In the genomic region with DNA sequence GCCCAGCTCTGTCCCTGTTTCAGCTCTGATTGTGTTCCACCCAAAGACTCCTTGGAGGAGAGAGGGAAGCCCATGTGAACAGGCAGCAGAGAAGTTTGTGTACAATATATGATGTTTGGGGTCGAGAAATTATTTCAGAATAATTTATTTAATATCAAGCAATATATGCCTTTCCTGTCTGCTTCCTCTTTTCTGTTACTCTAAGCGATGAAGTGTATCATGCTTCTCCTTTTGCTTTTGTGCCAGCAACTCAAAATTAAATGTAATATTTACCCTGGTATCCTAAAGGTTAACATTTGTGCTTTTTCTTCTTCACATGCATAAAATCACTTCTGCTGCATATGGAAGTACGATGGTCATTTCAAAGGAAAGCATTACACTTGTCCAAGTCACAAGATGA, we compare ENCODE assay signal across 28 cellular contexts. TPM values are rescaled to one million over a fixed set of nuclear protein-coding genes. Genes with fewer than 3 reads are reported as not detected.
A peak's percentile ranks its signal among the peaks of the same experiment; 100 is the strongest.
DNase-seq lines count a peak whose midpoint lies in the region; ATAC-seq and TF ChIP-seq lines count a peak whose summit lies in the region.
"Had no signal": no experiment of that assay in that cellular context is flagged by ENCODE, and none has a peak within 500 bp of the region (broad histone marks: within the 10 kb centered on the region; RNA-seq: fewer than 3 reads in every experiment).

No MANE protein-coding gene starts in this region.

- H3K4me3 ChIP-seq in BLaER1 (no peak overlapping the region), OCI-LY3 (ENCODE audit: low read length) (no peak overlapping the region), right atrium auricular region (no peak overlapping the region), psoas muscle (no peak overlapping the region)
- H3K4me3 ChIP-seq: GM12878 had no signal

- no peak for TF ChIP-seq CTCF in OCI-LY3 (IDR thresholded peaks at IDR 0.05; ENCODE audit: low read depth, low read length)
- no peak for TF ChIP-seq CTCF in right atrium auricular region (IDR thresholded peaks at IDR 0.05)
- no peak for TF ChIP-seq CTCF in psoas muscle (IDR thresholded peaks at IDR 0.05)

- 69 to 73% (median 72%) methylated on average over 3 of the region's 3 CpGs for WGBS in psoas muscle, 3 donors

- H3K9ac ChIP-seq in BLaER1 (no peak overlapping the region), OCI-LY3 (ENCODE audit: low read length) (no peak overlapping the region)

- no peak overlapping the region for H2AFZ ChIP-seq in OCI-LY3 (ENCODE audit: low read depth, low read length)

- H3K36me3 ChIP-seq in BLaER1 (no peaks in the 10 kb centered on the region), OCI-LY3 (replicated peaks; ENCODE audit: low read depth, low read length) (no peaks in the 10 kb centered on the region), right atrium auricular region (no peaks in the 10 kb centered on the region), psoas muscle (ENCODE audit: insufficient read depth in 1 of 2, low read depth in 1 of 2) (no peaks in the 10 kb centered on the region)

- no peaks in the 10 kb centered on the region for H3K79me2 ChIP-seq in OCI-LY3 (ENCODE audit: low read length)

- ATAC-seq in HG02840 (IDR thresholded peaks at IDR 0.05; ENCODE audit: low FRiP score, unreplicated experiment) (no peak), psoas muscle (no peak)
- ATAC-seq: CD8-positive, alpha-beta T cell; GM12878 had no signal

- H4K20me1 ChIP-seq in BLaER1 (no peaks in the 10 kb centered on the region), OCI-LY3 (ENCODE audit: insufficient read depth, low read length) (no peaks in the 10 kb centered on the region)

- no peak overlapping the region for H3K27ac ChIP-seq in BLaER1
- H3K27ac ChIP-seq in OCI-LY3 (ENCODE audit: low read length): no peak overlapping the region
- no peak overlapping the region for H3K27ac ChIP-seq in right atrium auricular region
- H3K27ac ChIP-seq in psoas muscle: no peak overlapping the region
- H3K27ac ChIP-seq: C4-2B, RWPE1 had no signal

- intact Hi-C loops in psoas muscle (cut with DNase I): no loop called here

- H3K4me1 ChIP-seq in BLaER1 (peaks cover 11% of the 10 kb centered on the region), OCI-LY3 (ENCODE audit: low read length) (peaks cover 16% of the 10 kb centered on the region), right atrium auricular region (peaks cover 0 to 21% of the 10 kb centered on the region in 2 donors), psoas muscle (peaks cover 15% of the 10 kb centered on the region)
- H3K4me1 ChIP-seq: Caco-2 had no signal

- DNase-seq in Kasumi-1 (lab: John Stamatoyannopoulos, UW) (peak; percentile 29 to 51), germinal center (ENCODE audit: low spot score) (peak; percentile 29), right atrium auricular region (ENCODE audit: low spot score) (no peak), psoas muscle (no peak)
- DNase-seq in stimulated activated CD4-positive, alpha-beta T cell treated with anti-CD3 and anti-CD28 coated beads, Interleukin-4, amount 100 ng/mL, for 4 hours: no peak
- DNase-seq: CD8-positive, alpha-beta T cell; EL; GDM1; IMR-90; KG1; NCI-H1105 treated with DMSO at 0.1 percent for 48 hours; NCI-H146; NCI-H1930; NCI-H2107; NCI-H524; NCI-H748 treated with DMSO at 0.1 percent for 48 hours; NK-92 treated with Interleukin-12 subunit alpha and Interleukin-12 subunit beta, amount 100 ng/mL, for 24 hours; SHP77 treated with DMSO at 0.1 percent for 48 hours had no signal

- H3K27me3 ChIP-seq in BLaER1 (no peaks in the 10 kb centered on the region), OCI-LY3 (ENCODE audit: low read depth, low read length) (peaks cover 24% of the 10 kb centered on the region; the same call in 1 of the 2 replicates), right atrium auricular region (no peaks in the 10 kb centered on the region), psoas muscle (ENCODE audit: insufficient read depth in 3 of 3, low read length in 2 of 3) (no peaks in the 10 kb centered on the region)

- H3K4me2 ChIP-seq in BLaER1 (peak overlapping the region; percentile 24), OCI-LY3 (ENCODE audit: low read length) (peak overlapping the region; percentile 37)

- peaks cover 12% of the 10 kb centered on the region for H3K9me3 ChIP-seq in BLaER1
- H3K9me3 ChIP-seq in OCI-LY3 (ENCODE audit: insufficient read depth, low read length): no peaks in the 10 kb centered on the region
- no peaks in the 10 kb centered on the region for H3K9me3 ChIP-seq in right atrium auricular region
- H3K9me3 ChIP-seq in psoas muscle: no peaks in the 10 kb centered on the region
- H3K9me3 ChIP-seq: Caco-2 had no signal

RNA-seq across cellular contexts. Expression of gene NTSR2, which starts 2.4 kb away (rescaled TPM):
- total RNA-seq in right atrium auricular region (not detected), psoas muscle (under 1 TPM in 3 of 4 donors, not detected in 1; 0.18 to 0.36 (median 0.22) TPM)
- under 1 TPM; 0.35 to 0.97 (median 0.82) TPM for polyA plus RNA-seq in psoas muscle
- total RNA-seq: Caco-2; CD8-positive, alpha-beta T cell; GM12878; H1; IMR-90; T-helper 1 cell treated with Interleukin-12 subunit alpha and Interleukin-12 subunit beta and Interleukin-4 antibody, amounts not matched to agents 30 ng/mL and 1 ng/mL, for 36 hours had no signal
- polyA plus RNA-seq: AG04450, GM12878, IMR-90 had no signal

Comparison
In these comparisons a context has a peak if more than half of its experiments do, and no peak if none do; other contexts are left out.
1. DNase-seq: peak in Kasumi-1 (2 of 2) and germinal center (single experiment); none in right atrium auricular region (single experiment), psoas muscle (0 of 2) and stimulated activated CD4-positive, alpha-beta T cell treated with anti-CD3 and anti-CD28 coated beads, Interleukin-4, amount 100 ng/mL, for 4 hours (0 of 2).